ENCODE assay signal across 13 cellular contexts in genomic region chr5:42886612-42887011, GRCh38.
"Had no signal": no experiment of that assay in that cellular context is flagged by ENCODE, and none has a peak within 500 bp of the region (broad histone marks: within the 10 kb centered on the region; RNA-seq: fewer than 3 reads in every experiment).

No MANE protein-coding gene starts in this region.

- H3K36me3 Mint-ChIP-seq: activated naive CD4-positive, alpha-beta T cell treated with anti-CD3 and anti-CD28 coated beads, Interleukin-2, amount 10 ng/mL, durations not matched to agents 7 days and 5 days; WTC11 had no signal

- H3K27ac ChIP-seq: suprapubic skin had no signal

- H3K27ac Mint-ChIP-seq: activated naive CD4-positive, alpha-beta T cell treated with anti-CD3 and anti-CD28 coated beads, Interleukin-2, amount 10 ng/mL, durations not matched to agents 7 days and 5 days; activated T-helper 2 cell treated with anti-CD3 and anti-CD28 coated beads, Interferon-gamma antibody, Interleukin-2, Interleukin-4, amounts not matched to agents 10 μg/mL and 5 μg/mL and 100 μg/mL, durations not matched to agents 14 hours and 24 hours and 36 hours; nephron; T-helper 17 cell; WTC11 had no signal

- H3K4me1 ChIP-seq: suprapubic skin had no signal

- H3K4me3 ChIP-seq: suprapubic skin had no signal

- DNase-seq: activated CD4-positive, alpha-beta T cell treated with anti-CD3 and anti-CD28 coated beads, Interleukin-2, amount 50 U/mL, for 1 hour; activated naive CD4-positive, alpha-beta T cell treated with anti-CD3 and anti-CD28 coated beads, Interleukin-2, amount 10 ng/mL, durations not matched to agents 7 days and 5 days; caudate nucleus; cortex of kidney; effector memory CD4-positive, alpha-beta T cell; left cardiac atrium; stimulated activated CD4-positive, alpha-beta T cell treated with anti-CD3 and anti-CD28 coated beads, Interleukin-2, amount 100 ng/mL, for 48 hours; stimulated activated naive CD4-positive, alpha-beta T cell treated with Interleukin-2 at 50 U/mL for 16 hours; T-helper 17 cell had no signal

- H3K36me3 ChIP-seq: suprapubic skin had no signal

- ATAC-seq: T-helper 17 cell, WTC11 had no signal

- H3K9me3 Mint-ChIP-seq: activated naive CD4-positive, alpha-beta T cell treated with anti-CD3 and anti-CD28 coated beads, Interleukin-2, amount 10 ng/mL, durations not matched to agents 7 days and 5 days; activated T-helper 2 cell treated with anti-CD3 and anti-CD28 coated beads, Interferon-gamma antibody, Interleukin-2, Interleukin-4, amounts not matched to agents 10 μg/mL and 5 μg/mL and 100 μg/mL, durations not matched to agents 14 hours and 24 hours and 36 hours; nephron had no signal

- H3K4me1 Mint-ChIP-seq: activated naive CD4-positive, alpha-beta T cell treated with anti-CD3 and anti-CD28 coated beads, Interleukin-2, amount 10 ng/mL, durations not matched to agents 7 days and 5 days; nephron; WTC11 had no signal

- H3K9me3 ChIP-seq: suprapubic skin had no signal

- H3K27me3 ChIP-seq: suprapubic skin had no signal

- H3K4me3 Mint-ChIP-seq: activated naive CD4-positive, alpha-beta T cell treated with anti-CD3 and anti-CD28 coated beads, Interleukin-2, amount 10 ng/mL, durations not matched to agents 7 days and 5 days; nephron; T-helper 17 cell; WTC11 had no signal
